In genomic region chr6:2857580-2858337, GRCh38 we compare ENCODE assay signal across 8 cellular contexts. TPM values are rescaled to one million over a fixed set of nuclear protein-coding genes. Genes with fewer than 3 reads are reported as not detected.
DNase-seq lines count a peak whose midpoint lies in the region; ATAC-seq and TF ChIP-seq lines count a peak whose summit lies in the region.

No MANE protein-coding gene starts in this region.

- peak overlapping the region; percentile 93 to 99 (median 95) for H3K27ac Mint-ChIP-seq in CD14-positive monocyte

- H3K27me3 ChIP-seq in esophagus (ENCODE audit: control insufficient read depth in 1 of 2, insufficient read depth in 2 of 2, low read length in 2 of 2) = no peaks in the 10 kb centered on the region

- DNase-seq in CD14-positive monocyte (ENCODE audit: low spot score) (peak; percentile 68), KBM-7 (peak; percentile 94), renal cortical epithelial cell (ENCODE audit: low read depth) (peak; percentile 69), RPMI8226 (no peak), Ammon's horn (ENCODE audit: low spot score) (no peak)
- DNase-seq in activated CD8-positive, alpha-beta memory T cell treated with anti-CD3 and anti-CD28 coated beads for 4 hours (ENCODE audit: low read depth in 2 of 2) = peak; percentile 58 to 67

- H3K36me3 Mint-ChIP-seq in CD14-positive monocyte = peaks cover 3 to 4% of the 10 kb centered on the region in 2 donors

- H3K9me3 Mint-ChIP-seq in CD14-positive monocyte = peaks cover 0 to 5% (median 0%) of the 10 kb centered on the region in 7 donors

- 48 to 49% methylated on average over 18 of the region's 18 CpGs for WGBS in esophagus, 2 donors

- intact Hi-C loops in CD14-positive monocyte (cut with micrococcal nuclease) = no loop called here

- no peaks in the 10 kb centered on the region for H3K9me3 ChIP-seq in esophagus (ENCODE audit: control insufficient read depth in 2 of 2, insufficient read depth in 1 of 2, low read depth in 1 of 2, low read length in 1 of 2)

- H3K27me3 Mint-ChIP-seq in CD14-positive monocyte (ENCODE audit: low read depth in 3 of 3) = peaks cover 0 to 2% (median 0%) of the 10 kb centered on the region in 3 donors

- TF ChIP-seq CTCF in CD14-positive monocyte (IDR thresholded peaks at IDR 0.05) = no peak

- peak; percentile 52 for ATAC-seq in GM21381 (IDR thresholded peaks at IDR 0.05; ENCODE audit: unreplicated experiment)

- in situ Hi-C loops in KBM-7 (cut with MboI; ENCODE audit: low pct_unique_long_range_greater_than_20kb, low sequenced_read_pairs) = no loop called here

- peaks cover 87% of the 10 kb centered on the region for H3K4me1 Mint-ChIP-seq in CD14-positive monocyte

- H3K36me3 ChIP-seq in esophagus (ENCODE audit: control insufficient read depth in 2 of 2, insufficient read depth in 2 of 2, low read length in 1 of 2) = no peaks in the 10 kb centered on the region

- peaks cover 0 to 1% of the 10 kb centered on the region in 2 donors for H3K4me1 ChIP-seq in esophagus (ENCODE audit: control insufficient read depth in 2 of 2, insufficient read depth in 2 of 2, low read length in 1 of 2)

- no peak overlapping the region for H3K4me3 ChIP-seq in esophagus (ENCODE audit: low read depth in 1 of 2, low read length in 2 of 2)

- peak overlapping the region; percentile 57 to 67 for H3K27ac ChIP-seq in esophagus (ENCODE audit: low read depth in 2 of 2, low read length in 1 of 2)

- H3K4me3 Mint-ChIP-seq in CD14-positive monocyte = peak overlapping the region; percentile 60 to 86

RNA-seq across cellular contexts. Expression of gene SERPINB1, which starts 16.1 kb away (rescaled TPM):
- polyA plus RNA-seq in CD14-positive monocyte (100 to 1,000 TPM; 306 to 307 TPM), esophagus (100 to 1,000 TPM; 302 to 549 TPM)
- 43.6 and 79.7 TPM in 2 replicates for total RNA-seq in renal cortical epithelial cell

RNA-seq across cellular contexts. Expression of gene SERPINB9, which starts 45.4 kb away (rescaled TPM):
- polyA plus RNA-seq in CD14-positive monocyte = 10 to 100 TPM; 34.3 to 77.7 TPM
- 1 to 10 TPM; 1.7 to 4.3 TPM for polyA plus RNA-seq in esophagus
- total RNA-seq in renal cortical epithelial cell = 6.0 and 12.2 TPM in 2 replicates

Comparison
In these comparisons a context has a peak if more than half of its experiments do, and no peak if none do; other contexts are left out.
1. DNase-seq: peak in CD14-positive monocyte (single experiment), KBM-7 (single experiment), activated CD8-positive, alpha-beta memory T cell treated with anti-CD3 and anti-CD28 coated beads for 4 hours (2 of 2) and renal cortical epithelial cell (single experiment); none in RPMI8226 (single experiment) and Ammon's horn (single experiment).
2. RNA of gene SERPINB9, which starts 45.4 kb away (polyA plus RNA-seq): 34.3 to 77.7 TPM in CD14-positive monocyte; 1.7 to 4.3 TPM in esophagus; every median in the first group is over 4 times any median in the second.